18 cellular contexts compared by ENCODE assay signal in genomic region chr11:124285610-124286344, GRCh38. TPM values are rescaled to one million over a fixed set of nuclear protein-coding genes. Genes with fewer than 3 reads are reported as not detected.
DNase-seq lines count a peak whose midpoint lies in the region; ATAC-seq, FAIRE-seq and TF ChIP-seq lines count a peak whose summit lies in the region.
"Had no signal": no experiment of that assay in that cellular context is flagged by ENCODE, and none has a peak within 500 bp of the region (broad histone marks: within the 10 kb centered on the region; RNA-seq: fewer than 3 reads in every experiment).

No MANE protein-coding gene starts in this region.

- H3K79me2 ChIP-seq in mammary epithelial cell (ENCODE audit: insufficient read depth, low read length), result no peaks in the 10 kb centered on the region

- H3K4me2 ChIP-seq in mammary epithelial cell (ENCODE audit: insufficient read depth, low read depth, low read length), result peak overlapping the region; percentile 22

- TF ChIP-seq CTCF in mammary epithelial cell (conservative IDR thresholded peaks at IDR 0.05 in 1 of 2, IDR thresholded peaks at IDR 0.05 in 1 of 2; ENCODE audit: extremely low read depth in 1 of 2, insufficient read depth in 1 of 2, low read depth in 1 of 2, low read length in 2 of 2), result no peak

- H3K27me3 ChIP-seq in mammary epithelial cell (ENCODE audit: insufficient read depth, low read length), result peaks cover 2% of the 10 kb centered on the region
- H3K27me3 ChIP-seq: gastrocnemius medialis had no signal

- peaks cover 2% of the 10 kb centered on the region for H3K9me3 ChIP-seq in mammary epithelial cell (replicated peaks; ENCODE audit: insufficient read depth, low read length)
- H3K9me3 ChIP-seq in mesodermal cell (ENCODE audit: control insufficient read depth, low read length), result peaks cover 6% of the 10 kb centered on the region
- H3K9me3 ChIP-seq: gastrocnemius medialis had no signal

- ATAC-seq in activated T-helper 17 cell treated with anti-CD3 and anti-CD28 coated beads, Interleukin-2, amount 50 U/mL, for 72 hours (replicated peaks), result no peak
- ATAC-seq: gastrocnemius medialis, natural killer cell had no signal

- H4K20me1 ChIP-seq in mammary epithelial cell (ENCODE audit: insufficient read depth, low read length), result no peaks in the 10 kb centered on the region

- H3K27me3 Mint-ChIP-seq in activated T-helper 17 cell treated with anti-CD3 and anti-CD28 coated beads, Interleukin-2, amount 50 U/mL, for 72 hours, result no peaks in the 10 kb centered on the region
- H3K27me3 Mint-ChIP-seq in immature natural killer cell (ENCODE audit: low read depth in 3 of 3), result no peaks in the 10 kb centered on the region
- H3K27me3 Mint-ChIP-seq: activated CD4-positive, alpha-beta memory T cell treated with anti-CD3 and anti-CD28 coated beads, Interleukin-2, amount 10 ng/mL, durations not matched to agents 7 days and 5 days had no signal

- 0% methylated on average over 3 of the region's 3 CpGs for WGBS in mammary epithelial cell (ENCODE audit: low coverage, missing lambda C conversion rate)
- WGBS in mesodermal cell (ENCODE audit: insufficient coverage in 2 of 2), 2 experiments, result 75% methylated on average over 1 of the region's 3 CpGs; no CpG with 5 or more reads in 1 of the 2 experiments

- no peak overlapping the region for H3K27ac Mint-ChIP-seq in activated T-helper 17 cell treated with anti-CD3 and anti-CD28 coated beads, Interleukin-2, amount 50 U/mL, for 72 hours
- H3K27ac Mint-ChIP-seq in immature natural killer cell, result no peak overlapping the region
- H3K27ac Mint-ChIP-seq: activated CD4-positive, alpha-beta memory T cell treated with anti-CD3 and anti-CD28 coated beads, Interleukin-2, amount 10 ng/mL, durations not matched to agents 7 days and 5 days; natural killer cell had no signal

- peaks cover 8% of the 10 kb centered on the region for H3K4me1 ChIP-seq in mammary epithelial cell (ENCODE audit: insufficient read depth, low read length)
- H3K4me1 ChIP-seq in mesodermal cell (ENCODE audit: control insufficient read depth, insufficient read depth, low read length, poor library complexity, severe bottlenecking), result no peaks in the 10 kb centered on the region
- H3K4me1 ChIP-seq: gastrocnemius medialis had no signal

- BruUV-seq in mammary epithelial cell (replicated peaks; lab: Mats Ljungman, UMichigan), result no TSS peak

- no peak for FAIRE-seq in GM12892 (lab: Jason Lieb, UNC)
- FAIRE-seq: RCC 7860 had no signal

- H3K9me3 Mint-ChIP-seq in activated T-helper 17 cell treated with anti-CD3 and anti-CD28 coated beads, Interleukin-2, amount 50 U/mL, for 72 hours, result peaks cover 4% of the 10 kb centered on the region
- peaks cover 0 to 8% (median 3%) of the 10 kb centered on the region in 6 donors for H3K9me3 Mint-ChIP-seq in immature natural killer cell

- H3K4me3 Mint-ChIP-seq in activated T-helper 17 cell treated with anti-CD3 and anti-CD28 coated beads, Interleukin-2, amount 50 U/mL, for 72 hours, result no peak overlapping the region
- H3K4me3 Mint-ChIP-seq in immature natural killer cell, result no peak overlapping the region
- H3K4me3 Mint-ChIP-seq: activated CD4-positive, alpha-beta memory T cell treated with anti-CD3 and anti-CD28 coated beads, Interleukin-2, amount 10 ng/mL, durations not matched to agents 7 days and 5 days; natural killer cell had no signal

- H3K9ac ChIP-seq in mammary epithelial cell (ENCODE audit: insufficient read depth, low read length), result no peak overlapping the region

- no peaks in the 10 kb centered on the region for H3K4me1 Mint-ChIP-seq in activated T-helper 17 cell treated with anti-CD3 and anti-CD28 coated beads, Interleukin-2, amount 50 U/mL, for 72 hours
- no peaks in the 10 kb centered on the region for H3K4me1 Mint-ChIP-seq in immature natural killer cell
- H3K4me1 Mint-ChIP-seq: activated CD4-positive, alpha-beta memory T cell treated with anti-CD3 and anti-CD28 coated beads, Interleukin-2, amount 10 ng/mL, durations not matched to agents 7 days and 5 days; natural killer cell had no signal

- CTCF ChIA-PET in mammary epithelial cell (lab: Charles Lee; ENCODE audit: low non-redundant PET), result no interaction called here

- intact Hi-C loops in mammary epithelial cell (cut with micrococcal nuclease), result no loop called here

- in situ Hi-C loops in mammary epithelial cell (cut with MboI; ENCODE audit: low sequenced_read_pairs in 2 of 2), result no loop called here

- DNase-seq in ELR (ENCODE audit: low read depth) (peak; percentile 97), NCI-H460 (ENCODE audit: extremely low read depth, low read depth) (peak; percentile 65), mammary epithelial cell (peak; percentile 70), NCI-H69 (lab: John Stamatoyannopoulos, UW) (no peak), GM12892 (ENCODE audit: insufficient read length) (no peak), immature natural killer cell (no peak)
- DNase-seq: activated CD4-positive, alpha-beta memory T cell treated with anti-CD3 and anti-CD28 coated beads, Interleukin-2, amount 10 ng/mL, durations not matched to agents 7 days and 5 days; activated gamma-delta T cell treated with Interleukin-2 at 50 U/mL for 16 hours; gastrocnemius medialis; kidney glomerular epithelial cell; natural killer cell; NCI-H226 had no signal

- no peak overlapping the region for H2AFZ ChIP-seq in mammary epithelial cell (ENCODE audit: low read depth, low read length)

- H3K27ac ChIP-seq in mammary epithelial cell (ENCODE audit: insufficient read depth, low read depth, low read length) (no peak overlapping the region), mesodermal cell (ENCODE audit: low read depth, low read length, severe bottlenecking) (peak overlapping the region; percentile 38)
- H3K27ac ChIP-seq: gastrocnemius medialis, thoracic aorta had no signal

- dilution Hi-C loops in mammary epithelial cell (cut with HindIII; ENCODE audit: low sequenced_read_pairs), result no loop called here

- H3K36me3 ChIP-seq in mammary epithelial cell (ENCODE audit: insufficient read depth, low read length) (no peaks in the 10 kb centered on the region), mesodermal cell (ENCODE audit: control insufficient read depth, insufficient read depth, low read length) (no peaks in the 10 kb centered on the region)
- H3K36me3 ChIP-seq: gastrocnemius medialis, thoracic aorta had no signal

- H3K4me3 ChIP-seq in mammary epithelial cell (replicated peaks in 1 of 3; ENCODE audit: insufficient read depth in 1 of 3, low read depth in 2 of 3, low read length in 3 of 3) (no peak overlapping the region), mesodermal cell (ENCODE audit: extremely low read depth, insufficient read depth, low read length, poor library complexity, severe bottlenecking) (no peak overlapping the region)
- H3K4me3 ChIP-seq: gastrocnemius medialis, thoracic aorta had no signal

- no peaks in the 10 kb centered on the region for H3K36me3 Mint-ChIP-seq in activated T-helper 17 cell treated with anti-CD3 and anti-CD28 coated beads, Interleukin-2, amount 50 U/mL, for 72 hours (ENCODE audit: low read depth)
- no peaks in the 10 kb centered on the region for H3K36me3 Mint-ChIP-seq in immature natural killer cell
- H3K36me3 Mint-ChIP-seq: natural killer cell had no signal

- no peak for TF ChIP-seq POLR2A in GM12892 (IDR thresholded peaks at IDR 0.05; ENCODE audit: low read depth, low read length)

RNA-seq across cellular contexts. Expression of gene OR8D1, which starts 28.0 kb away (rescaled TPM):
- not detected in 2 replicates for total RNA-seq in NCI-H460 (2014; rRNA removed; shearing (Covaris generic))
- polyA plus RNA-seq in NCI-H460 (2014; cell fraction: nucleus; rRNA removed), result not detected in 2 replicates
- not detected for total RNA-seq in mammary epithelial cell
- not detected for polyA plus RNA-seq in mammary epithelial cell
- not detected for polyA minus RNA-seq in mammary epithelial cell
- polyA plus RNA-seq in mesodermal cell (2013, experiment 1 of 2), result not detected
- not detected for polyA plus RNA-seq in mesodermal cell (2013, experiment 2 of 2)
- polyA plus RNA-seq in GM12892 (2012; ENCODE audit: missing spikeins), result not detected
- not detected for total RNA-seq in activated T-helper 17 cell treated with anti-CD3 and anti-CD28 coated beads, Interleukin-2, amount 50 U/mL, for 72 hours
- not detected for polyA plus RNA-seq in immature natural killer cell
- total RNA-seq: activated CD4-positive, alpha-beta memory T cell treated with anti-CD3 and anti-CD28 coated beads, Interleukin-2, amount 10 ng/mL, durations not matched to agents 7 days and 5 days; chondrocyte; gastrocnemius medialis; natural killer cell; thoracic aorta had no signal

RNA-seq across cellular contexts. Expression of gene OR8G5, which starts 29.6 kb away (rescaled TPM):
- not detected in 2 replicates for total RNA-seq in NCI-H460 (2014; rRNA removed; shearing (Covaris generic))
- polyA plus RNA-seq in NCI-H460 (2014; cell fraction: nucleus; rRNA removed), result not detected in 2 replicates
- total RNA-seq in mammary epithelial cell, result not detected
- polyA plus RNA-seq in mammary epithelial cell (not detected), immature natural killer cell (not detected)
- not detected for polyA minus RNA-seq in mammary epithelial cell
- polyA plus RNA-seq in mesodermal cell (2013, experiment 1 of 2), result not detected
- not detected for polyA plus RNA-seq in mesodermal cell (2013, experiment 2 of 2)
- polyA plus RNA-seq in GM12892 (2012; ENCODE audit: missing spikeins), result not detected
- not detected for total RNA-seq in activated T-helper 17 cell treated with anti-CD3 and anti-CD28 coated beads, Interleukin-2, amount 50 U/mL, for 72 hours
- total RNA-seq: activated CD4-positive, alpha-beta memory T cell treated with anti-CD3 and anti-CD28 coated beads, Interleukin-2, amount 10 ng/mL, durations not matched to agents 7 days and 5 days; gastrocnemius medialis; natural killer cell; thoracic aorta had no signal

RNA-seq across cellular contexts. Expression of gene OR8D2, which starts 34.2 kb away (rescaled TPM):
- not detected in 2 replicates for total RNA-seq in NCI-H460 (2014; rRNA removed; shearing (Covaris generic))
- polyA plus RNA-seq in NCI-H460 (2014; cell fraction: nucleus; rRNA removed), result not detected in 2 replicates
- total RNA-seq in mammary epithelial cell, result not detected
- not detected for polyA plus RNA-seq in mammary epithelial cell
- polyA minus RNA-seq in mammary epithelial cell, result not detected
- polyA plus RNA-seq in mesodermal cell (2013, experiment 1 of 2), result not detected
- not detected for polyA plus RNA-seq in mesodermal cell (2013, experiment 2 of 2)
- not detected for polyA plus RNA-seq in GM12892 (2012; ENCODE audit: missing spikeins)
- not detected for total RNA-seq in activated T-helper 17 cell treated with anti-CD3 and anti-CD28 coated beads, Interleukin-2, amount 50 U/mL, for 72 hours
- polyA plus RNA-seq in immature natural killer cell, result not detected
- total RNA-seq: activated CD4-positive, alpha-beta memory T cell treated with anti-CD3 and anti-CD28 coated beads, Interleukin-2, amount 10 ng/mL, durations not matched to agents 7 days and 5 days; chondrocyte; gastrocnemius medialis; natural killer cell; skeletal muscle tissue; thoracic aorta had no signal

RNA-seq across cellular contexts. Expression of gene OR8G1, which starts 44.9 kb away (rescaled TPM):
- total RNA-seq in NCI-H460 (2014; rRNA removed; shearing (Covaris generic)), result not detected in 2 replicates
- polyA plus RNA-seq in NCI-H460 (2014; cell fraction: nucleus; rRNA removed), result not detected in 2 replicates
- total RNA-seq in mammary epithelial cell, result not detected
- polyA plus RNA-seq in mammary epithelial cell (not detected), immature natural killer cell (not detected)
- not detected for polyA minus RNA-seq in mammary epithelial cell
- not detected for polyA plus RNA-seq in mesodermal cell (2013, experiment 1 of 2)
- not detected for polyA plus RNA-seq in mesodermal cell (2013, experiment 2 of 2)
- not detected for polyA plus RNA-seq in GM12892 (2012; ENCODE audit: missing spikeins)
- total RNA-seq in activated T-helper 17 cell treated with anti-CD3 and anti-CD28 coated beads, Interleukin-2, amount 50 U/mL, for 72 hours, result not detected
- total RNA-seq: activated CD4-positive, alpha-beta memory T cell treated with anti-CD3 and anti-CD28 coated beads, Interleukin-2, amount 10 ng/mL, durations not matched to agents 7 days and 5 days; chondrocyte; gastrocnemius medialis; natural killer cell; thoracic aorta had no signal

Comparison
In these comparisons a context has a peak if more than half of its experiments do, and no peak if none do; other contexts are left out.
1. DNase-seq: peak in ELR (single experiment), NCI-H460 (single experiment) and mammary epithelial cell (single experiment); none in NCI-H69 (single experiment), GM12892 (single experiment) and immature natural killer cell (0 of 3).